Comparison of ENCODE assay signal across 8 cellular contexts in the genomic region with DNA sequence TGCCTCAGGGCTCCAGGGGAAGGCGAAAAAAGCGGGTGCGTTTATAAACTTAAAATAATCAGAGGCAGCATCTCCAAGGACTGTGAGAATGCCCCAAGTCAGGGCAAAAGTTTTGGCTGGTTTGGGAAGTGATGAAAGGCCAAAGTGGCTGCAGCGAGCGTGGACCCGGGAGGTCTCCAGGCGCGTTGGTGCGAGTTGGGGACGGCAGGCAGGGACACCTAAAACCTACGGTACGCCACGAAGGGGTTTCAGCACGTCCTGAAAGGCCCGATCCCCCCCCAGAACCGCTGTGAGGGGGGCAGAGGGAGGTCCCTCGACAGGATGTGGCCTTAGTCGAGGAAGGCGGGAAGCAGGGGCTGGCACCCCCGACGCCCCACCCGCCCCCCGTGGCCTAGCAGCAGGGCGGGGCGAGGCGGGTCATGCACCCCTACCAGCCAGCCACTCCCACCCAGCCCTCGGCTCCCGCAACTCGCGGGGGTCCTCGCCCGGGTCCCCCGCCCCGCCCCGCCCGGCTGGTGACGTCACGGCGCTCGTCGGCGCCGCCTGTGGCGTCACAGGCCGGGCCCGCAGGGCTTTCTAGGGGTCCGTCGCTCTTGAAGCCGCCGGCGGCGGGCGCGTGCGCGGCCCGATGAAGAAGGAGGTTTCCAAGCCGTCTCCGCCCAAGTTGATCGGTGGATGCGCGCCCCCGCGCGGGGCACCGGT. TPM values are rescaled to one million over a fixed set of nuclear protein-coding genes. Genes with fewer than 3 reads are reported as not detected.
DNase-seq lines count a peak whose midpoint lies in the region; ATAC-seq and TF ChIP-seq lines count a peak whose summit lies in the region.

A gene with protein sequence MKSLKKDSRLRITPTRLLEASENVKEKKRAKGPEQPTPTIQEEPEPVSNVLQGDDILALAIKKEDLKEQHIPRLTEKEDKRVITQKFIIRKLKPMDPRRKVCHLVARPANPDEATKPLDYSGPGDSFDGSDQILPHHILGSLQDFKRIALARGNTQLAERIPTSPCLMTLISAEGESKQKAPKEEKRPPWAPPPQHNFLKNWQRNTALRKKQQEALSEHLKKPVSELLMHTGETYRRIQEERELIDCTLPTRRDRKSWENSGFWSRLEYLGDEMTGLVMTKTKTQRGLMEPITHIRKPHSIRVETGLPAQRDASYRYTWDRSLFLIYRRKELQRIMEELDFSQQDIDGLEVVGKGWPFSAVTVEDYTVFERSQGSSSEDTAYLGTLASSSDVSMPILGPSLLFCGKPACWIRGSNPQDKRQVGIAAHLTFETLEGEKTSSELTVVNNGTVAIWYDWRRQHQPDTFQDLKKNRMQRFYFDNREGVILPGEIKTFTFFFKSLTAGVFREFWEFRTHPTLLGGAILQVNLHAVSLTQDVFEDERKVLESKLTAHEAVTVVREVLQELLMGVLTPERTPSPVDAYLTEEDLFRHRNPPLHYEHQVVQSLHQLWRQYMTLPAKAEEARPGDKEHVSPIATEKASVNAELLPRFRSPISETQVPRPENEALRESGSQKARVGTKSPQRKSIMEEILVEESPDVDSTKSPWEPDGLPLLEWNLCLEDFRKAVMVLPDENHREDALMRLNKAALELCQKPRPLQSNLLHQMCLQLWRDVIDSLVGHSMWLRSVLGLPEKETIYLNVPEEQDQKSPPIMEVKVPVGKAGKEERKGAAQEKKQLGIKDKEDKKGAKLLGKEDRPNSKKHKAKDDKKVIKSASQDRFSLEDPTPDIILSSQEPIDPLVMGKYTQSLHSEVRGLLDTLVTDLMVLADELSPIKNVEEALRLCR (plus strand): TSS at position 569 of the 702 bp plus-strand sequence. CDS start 236 bp downstream, outside the sequence.

- no peaks in the 10 kb centered on the region for H3K9me3 ChIP-seq in CD4-positive, CD25-positive, alpha-beta regulatory T cell (ENCODE audit: control insufficient read depth in 2 of 2, low read length in 2 of 2)
- H3K9me3 ChIP-seq in H9 (ENCODE audit: control insufficient read depth, low read depth, low read length) = no peaks in the 10 kb centered on the region
- H3K9me3 ChIP-seq in Panc1 (ENCODE audit: control insufficient read depth, insufficient read depth, low read depth, low read length) = no peaks in the 10 kb centered on the region

- peak within 1 kb of the TSS; percentile 73 for H3K4me3 ChIP-seq in CD4-positive, CD25-positive, alpha-beta regulatory T cell (ENCODE audit: low read depth, low read length)
- peak within 1 kb of the TSS; percentile 65 to 83 for H3K4me3 ChIP-seq in Panc1 (ENCODE audit: low read depth in 2 of 2, low read length in 2 of 2)
- H3K4me3 ChIP-seq in fibroblast of villous mesenchyme (ENCODE audit: low read depth, low read length) = peak within 1 kb of the TSS; percentile 62

- no peaks in the 10 kb centered on the region for H3K36me3 ChIP-seq in CD4-positive, CD25-positive, alpha-beta regulatory T cell (ENCODE audit: control insufficient read depth, insufficient read depth, low read length)
- no peaks in the 10 kb centered on the region for H3K36me3 ChIP-seq in Panc1 (ENCODE audit: control insufficient read depth, insufficient read depth, low read length)

- peak within 1 kb of the TSS; percentile 62 for H3K14ac ChIP-seq in H9 (ENCODE audit: insufficient read depth, low read length)

- peak within 1 kb of the TSS; percentile 92 to 98 (median 95) for H3K27ac Mint-ChIP-seq in CD4-positive, CD25-positive, alpha-beta regulatory T cell
- H3K27ac Mint-ChIP-seq in H9 = peak within 1 kb of the TSS; percentile 45 to 83 (median 77); a peak in 6 of 7 replicates
- H3K27ac Mint-ChIP-seq in nephron progenitor cell = no peak within 1 kb of the TSS

- BruUV-seq in Panc1 (replicated peaks; lab: Mats Ljungman, UMichigan) = no TSS peak

- H3K9ac ChIP-seq in H9 (ENCODE audit: extremely low read depth, insufficient read length, low read length) = peak within 1 kb of the TSS; percentile 47

- in situ Hi-C loops in Panc1 (cut with HindIII; ENCODE audit: low pct_unique_long_range_greater_than_20kb, low sequenced_read_pairs) = no loop called here

- H3K4me3 Mint-ChIP-seq in CD4-positive, CD25-positive, alpha-beta regulatory T cell = peak within 1 kb of the TSS; percentile 90 to 99 (median 94)
- H3K4me3 Mint-ChIP-seq in H9 (peak within 1 kb of the TSS; percentile 85 to 94), nephron progenitor cell (peak within 1 kb of the TSS; percentile 87)

- no peak within 1 kb of the TSS for H3K23ac ChIP-seq in H9 (ENCODE audit: insufficient read length, low read depth, low read length)

- H2BK120ac ChIP-seq in H9 (ENCODE audit: low read depth, low read length, poor library complexity, severe bottlenecking) = no peak within 1 kb of the TSS

- DNase-seq in CD4-positive, CD25-positive, alpha-beta regulatory T cell = peak; percentile 78 to 89 (median 82)
- peak; percentile 90 for DNase-seq in H9
- no peak for DNase-seq in Panc1 (ENCODE audit: low read depth, low spot score)
- peak; percentile 85 for DNase-seq in activated gamma-delta T cell (lab: John Stamatoyannopoulos, UW)
- peak; percentile 80 for DNase-seq in fibroblast of villous mesenchyme (ENCODE audit: low read depth)
- peak; percentile 88 for DNase-seq in nephron progenitor cell
- DNase-seq in stimulated activated naive CD8-positive, alpha-beta T cell treated with anti-CD3 and anti-CD28 coated beads, Interleukin-15, Interleukin-2, amounts not matched to agents 100 U/mL and 50 U/mL, for 24 hours = peak; percentile 87

- H3K4me1 ChIP-seq in CD4-positive, CD25-positive, alpha-beta regulatory T cell (ENCODE audit: control insufficient read depth, insufficient read depth, low read length, poor library complexity, severe bottlenecking) = peaks cover 37% of the 10 kb centered on the region
- peaks cover 3% of the 10 kb centered on the region; the same call in 1 of the 2 replicates for H3K4me1 ChIP-seq in H9 (ENCODE audit: insufficient read depth, low read length)
- peaks cover 11% of the 10 kb centered on the region for H3K4me1 ChIP-seq in Panc1 (ENCODE audit: control insufficient read depth, insufficient read depth, low read length)

- H4K8ac ChIP-seq in H9 (replicated peaks; ENCODE audit: insufficient read length, low read depth, low read length) = no peak within 1 kb of the TSS

- H3K4ac ChIP-seq in H9 (ENCODE audit: low read depth, low read length) = no peak within 1 kb of the TSS

- no peaks in the 10 kb centered on the region for H3K79me2 ChIP-seq in H9 (ENCODE audit: insufficient read depth, low read length)

- H3K4me2 ChIP-seq in H9 (ENCODE audit: insufficient read depth, insufficient read length, low read length) = peak within 1 kb of the TSS; percentile 84

- H4K91ac ChIP-seq in H9 (ENCODE audit: insufficient read length, low read depth, low read length) = no peak within 1 kb of the TSS

- no peak within 1 kb of the TSS for H4K5ac ChIP-seq in H9 (ENCODE audit: insufficient read length, low read depth, low read length)

- ATAC-seq in CD4-positive, CD25-positive, alpha-beta regulatory T cell (ENCODE audit: low read depth in 2 of 2) = peak; percentile 67
- ATAC-seq in Panc1 = peak; percentile 88
- peak; percentile 75 for ATAC-seq in stimulated activated naive CD8-positive, alpha-beta T cell treated with anti-CD3 and anti-CD28 coated beads, Interleukin-15, Interleukin-2, amounts not matched to agents 100 U/mL and 50 U/mL, for 24 hours
- no peak for ATAC-seq in HG02884 (IDR thresholded peaks at IDR 0.05; ENCODE audit: unreplicated experiment)

- POLR2A ChIA-PET in Panc1 (lab: Charles Lee) = no interaction called here

- H3T11ph ChIP-seq in H9 (ENCODE audit: low read length) = no peak within 1 kb of the TSS

- CTCF ChIA-PET in Panc1 (lab: Charles Lee) = no interaction called here

- intact Hi-C loops in Panc1 (cut with micrococcal nuclease; ENCODE audit: unreplicated experiment) = no loop called here

- no peak within 1 kb of the TSS for H2BK20ac ChIP-seq in H9 (ENCODE audit: low read depth, low read length, poor library complexity, severe bottlenecking)

- H2AK5ac ChIP-seq in H9 (ENCODE audit: insufficient read length, low read length) = no peak within 1 kb of the TSS

- no peak within 1 kb of the TSS for H3K56ac ChIP-seq in H9 (ENCODE audit: insufficient read length, low read depth, low read length)

- no peaks in the 10 kb centered on the region for H3K79me1 ChIP-seq in H9 (ENCODE audit: insufficient read depth, low read depth, low read length, poor library complexity, severe bottlenecking)

- H3K23me2 ChIP-seq in H9 (ENCODE audit: insufficient read length, low read depth, low read length, poor library complexity, severe bottlenecking) = peaks cover 5% of the 10 kb centered on the region

- no peak within 1 kb of the TSS for H2BK15ac ChIP-seq in H9 (ENCODE audit: low read depth, low read length)

- WGBS in H9 (ENCODE audit: extremely low coverage, insufficient read length, low lambda C conversion rate) = no CpG with 5 or more reads among the region's 66 CpGs

- H4K20me1 ChIP-seq in H9 (ENCODE audit: control insufficient read depth, insufficient read depth, insufficient read length) = no peaks in the 10 kb centered on the region

- peaks cover 14% of the 10 kb centered on the region for H3K27me3 Mint-ChIP-seq in CD4-positive, CD25-positive, alpha-beta regulatory T cell
- H3K27me3 Mint-ChIP-seq in H9 (ENCODE audit: low read depth) (peaks cover 16% of the 10 kb centered on the region), nephron progenitor cell (ENCODE audit: low read depth, poor library complexity) (peaks cover 15% of the 10 kb centered on the region)

- no peak within 1 kb of the TSS for H2BK5ac ChIP-seq in H9 (ENCODE audit: insufficient read length, low read length)

- peak; percentile 24; the same call in 1 of the 3 replicates for TF ChIP-seq CTCF in H9 (conservative IDR thresholded peaks at IDR 0.05)
- TF ChIP-seq CTCF in Panc1 (IDR thresholded peaks at IDR 0.05) = no peak
- no peak for TF ChIP-seq CTCF in fibroblast of villous mesenchyme (IDR thresholded peaks at IDR 0.05; ENCODE audit: insufficient read depth, low read depth, low read length)
- no peak for TF ChIP-seq CTCF in nephron progenitor cell (IDR thresholded peaks at IDR 0.05)

- peak within 1 kb of the TSS; percentile 81 for H3K27ac ChIP-seq in CD4-positive, CD25-positive, alpha-beta regulatory T cell (ENCODE audit: insufficient read depth, low read length, poor library complexity, severe bottlenecking)
- no peak within 1 kb of the TSS for H3K27ac ChIP-seq in H9 (ENCODE audit: insufficient read length, low read depth, low read length)
- peak within 1 kb of the TSS; percentile 88 for H3K27ac ChIP-seq in Panc1 (ENCODE audit: low read length)

- peaks cover 14 to 51% (median 30%) of the 10 kb centered on the region in 4 donors for H3K4me1 Mint-ChIP-seq in CD4-positive, CD25-positive, alpha-beta regulatory T cell
- peaks cover 25 to 38% of the 10 kb centered on the region in 2 experiments for H3K4me1 Mint-ChIP-seq in H9
- peaks cover 73% of the 10 kb centered on the region for H3K4me1 Mint-ChIP-seq in nephron progenitor cell

- no peaks in the 10 kb centered on the region for H3K27me3 ChIP-seq in CD4-positive, CD25-positive, alpha-beta regulatory T cell (ENCODE audit: control insufficient read depth, insufficient read depth, low read length)
- H3K27me3 ChIP-seq in H9 (ENCODE audit: insufficient read depth, low read length) (no peaks in the 10 kb centered on the region; the same call in 1 of the 2 replicates), Panc1 (ENCODE audit: control insufficient read depth, insufficient read depth, low read length) (no peaks in the 10 kb centered on the region)

- H3K18ac ChIP-seq in H9 (ENCODE audit: insufficient read length, low read depth, low read length) = peak within 1 kb of the TSS; percentile 87

- no peaks in the 10 kb centered on the region for H3K36me3 Mint-ChIP-seq in CD4-positive, CD25-positive, alpha-beta regulatory T cell
- no peaks in the 10 kb centered on the region for H3K36me3 Mint-ChIP-seq in H9 (ENCODE audit: insufficient read depth in 1 of 3, low read depth in 3 of 3)
- no peaks in the 10 kb centered on the region for H3K36me3 Mint-ChIP-seq in nephron progenitor cell (ENCODE audit: low read depth)

- no peak within 1 kb of the TSS for H2AFZ ChIP-seq in H9 (ENCODE audit: low read length)

- no peaks in the 10 kb centered on the region for H3K9me3 Mint-ChIP-seq in CD4-positive, CD25-positive, alpha-beta regulatory T cell
- H3K9me3 Mint-ChIP-seq in H9 (no peaks in the 10 kb centered on the region; a peak in 2 of 5 replicates), nephron progenitor cell (no peaks in the 10 kb centered on the region)

- no peak within 1 kb of the TSS for H2BK12ac ChIP-seq in H9 (ENCODE audit: insufficient read length, low read depth, low read length)

RNA-seq across cellular contexts. Expression of the gene that starts here (rescaled TPM):
- total RNA-seq in CD4-positive, CD25-positive, alpha-beta regulatory T cell = 5.7 TPM
- polyA plus RNA-seq in CD4-positive, CD25-positive, alpha-beta regulatory T cell = 1 to 10 TPM in 2 of 4 donors, under 1 TPM in 2; 0.50 to 1.6 (median 0.89) TPM
- total RNA-seq in H9 (2021) (1.7 and 1.9 TPM in 2 replicates), Panc1 (2021; ENCODE audit: unreplicated experiment) (2.2 TPM), fibroblast of villous mesenchyme (0.64 and 0.86 TPM in 2 replicates)
- polyA plus RNA-seq in Panc1 (2012; ENCODE audit: insufficient read length) = 3.7 TPM

Comparison
In these comparisons a context has a peak if more than half of its experiments do, and no peak if none do; other contexts are left out.
1. Peak in DNase-seq and H3K4me3 ChIP-seq in fibroblast of villous mesenchyme; RNA of the gene not detected or under 1 TPM.